Comparison of ENCODE assay signal across 8 cellular contexts in the genomic region with DNA sequence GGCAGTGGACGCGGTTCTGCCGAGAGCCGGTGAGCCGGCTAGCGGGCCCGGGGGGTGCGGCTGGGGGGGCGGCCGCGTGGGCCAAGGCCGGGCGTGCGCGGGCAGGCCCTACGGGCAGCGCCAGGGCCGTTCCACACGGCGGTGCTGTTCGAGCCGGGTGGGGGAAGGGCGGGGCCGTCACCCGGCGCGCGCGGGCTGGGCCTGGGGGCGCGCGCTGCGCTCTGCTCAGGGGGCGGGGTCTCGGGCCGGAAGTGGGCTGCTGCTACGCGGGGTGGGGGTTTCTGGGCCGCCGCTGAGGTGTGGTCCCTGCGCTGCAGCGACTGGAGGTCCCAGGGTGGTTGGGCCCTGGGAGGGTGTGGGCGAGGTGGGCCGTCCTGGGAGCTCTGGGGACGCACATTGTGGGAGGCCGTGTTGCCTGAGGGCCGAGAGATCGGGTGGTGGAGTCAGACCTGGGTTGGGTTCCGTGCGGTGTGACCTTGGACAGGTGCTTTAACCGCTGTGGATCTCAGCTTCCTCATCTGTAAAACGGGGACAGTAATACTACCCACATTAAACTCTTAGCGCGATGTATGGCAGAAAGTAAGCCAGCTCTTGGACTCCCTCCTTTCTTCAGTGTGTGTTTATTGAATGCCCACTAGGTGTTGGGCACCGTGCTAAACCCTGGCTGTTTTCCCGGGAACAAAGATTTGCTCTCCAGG. TPM values are rescaled to one million over a fixed set of nuclear protein-coding genes. Genes with fewer than 3 reads are reported as not detected.
A peak's percentile ranks its signal among the peaks of the same experiment; 100 is the strongest.
DNase-seq lines count a peak whose midpoint lies in the region; ATAC-seq and TF ChIP-seq lines count a peak whose summit lies in the region.

No MANE protein-coding gene starts in this region.

- no peak for TF ChIP-seq POLR2A in esophagus muscularis mucosa (IDR thresholded peaks at IDR 0.05; ENCODE audit: low read depth)

- TF ChIP-seq CTCF in esophagus muscularis mucosa (IDR thresholded peaks at IDR 0.05), result no peak
- no peak for TF ChIP-seq CTCF in nephron progenitor cell (IDR thresholded peaks at IDR 0.05)

- WGBS in esophagus muscularis mucosa, result 1% methylated on average over 15 of the region's 56 CpGs

- peaks cover 0 to 22% (median 12%) of the 10 kb centered on the region in 11 experiments; a peak in 12 of 22 replicates for H3K36me3 ChIP-seq in BLaER1 treated with 17β-estradiol and CSF1 and Interleukin-3, amounts not matched to agents 10 nM and 100 nM
- H3K36me3 ChIP-seq in esophagus muscularis mucosa, result no peaks in the 10 kb centered on the region

- peaks cover 37% of the 10 kb centered on the region for H3K4me1 Mint-ChIP-seq in nephron progenitor cell

- H3K4me3 Mint-ChIP-seq in nephron progenitor cell, result peak overlapping the region; percentile 90

- peaks cover 8% of the 10 kb centered on the region for H3K27me3 Mint-ChIP-seq in nephron progenitor cell (ENCODE audit: low read depth, poor library complexity)

- peak overlapping the region; percentile 89 to 96 (median 91) for H3K27ac ChIP-seq in BLaER1 treated with 17β-estradiol and CSF1 and Interleukin-3, amounts not matched to agents 10 nM and 100 nM
- H3K27ac ChIP-seq in esophagus muscularis mucosa (replicated peaks in 1 of 4) (peak overlapping the region; percentile 91 to 98 (median 96)), substantia nigra (ENCODE audit: low read depth, low read length, poor library complexity, severe bottlenecking) (peak overlapping the region; percentile 87)

- intact Hi-C loops in esophagus muscularis mucosa (cut with DNase I), result no loop called here

- H3K4me2 ChIP-seq in BLaER1 treated with 17β-estradiol and CSF1 and Interleukin-3, amounts not matched to agents 10 nM and 100 nM, result peak overlapping the region; percentile 81 to 98 (median 93)

- H3K27ac Mint-ChIP-seq in nephron progenitor cell, result peak overlapping the region; percentile 61

- peak overlapping the region; percentile 89 to 97 (median 92) for H3K9ac ChIP-seq in BLaER1 treated with 17β-estradiol and CSF1 and Interleukin-3, amounts not matched to agents 10 nM and 100 nM

- H3K36me3 Mint-ChIP-seq in nephron progenitor cell (ENCODE audit: low read depth), result peaks cover 8% of the 10 kb centered on the region

- peak overlapping the region; percentile 68 to 96 (median 90) for H3K4me3 ChIP-seq in BLaER1 treated with 17β-estradiol and CSF1 and Interleukin-3, amounts not matched to agents 10 nM and 100 nM
- H3K4me3 ChIP-seq in esophagus muscularis mucosa, result peak overlapping the region; percentile 76 to 94 (median 82)

- no peak for TF ChIP-seq EP300 in esophagus muscularis mucosa (IDR thresholded peaks at IDR 0.05)

- peak; percentile 74 for ATAC-seq in GM19023 (IDR thresholded peaks at IDR 0.05; ENCODE audit: unreplicated experiment)
- ATAC-seq in HG03159 (IDR thresholded peaks at IDR 0.05; ENCODE audit: unreplicated experiment), result peak; percentile 69

- H3K4me1 ChIP-seq in BLaER1 treated with 17β-estradiol and CSF1 and Interleukin-3, amounts not matched to agents 10 nM and 100 nM, result peaks cover 40 to 50% (median 46%) of the 10 kb centered on the region in 10 experiments
- peaks cover 32 to 54% (median 52%) of the 10 kb centered on the region in 4 donors for H3K4me1 ChIP-seq in esophagus muscularis mucosa

- no peaks in the 10 kb centered on the region for H3K9me3 ChIP-seq in BLaER1 treated with 17β-estradiol and CSF1 and Interleukin-3, amounts not matched to agents 10 nM and 100 nM (replicated peaks in 1 of 11)
- H3K9me3 ChIP-seq in esophagus muscularis mucosa, result no peaks in the 10 kb centered on the region

- H4K20me1 ChIP-seq in BLaER1 treated with 17β-estradiol and CSF1 and Interleukin-3, amounts not matched to agents 10 nM and 100 nM, result peaks cover 49 to 52% (median 51%) of the 10 kb centered on the region in 11 experiments

- DNase-seq in NCI-H526 (lab: John Stamatoyannopoulos, UW), result peak; percentile 64 to 94
- peak; percentile 75 for DNase-seq in activated CD8-positive, alpha-beta memory T cell treated with anti-CD3 and anti-CD28 coated beads, Interleukin-2, amount 50 U/mL, for 4 hours
- no peak for DNase-seq in esophagus muscularis mucosa (ENCODE audit: extremely low spot score)
- DNase-seq in nephron progenitor cell, result peak; percentile 94
- peak in 25 of 49 donors; percentile 38 to 92 (median 74) for DNase-seq in substantia nigra (lab: John Stamatoyannopoulos, UW)

- no peaks in the 10 kb centered on the region for H3K27me3 ChIP-seq in BLaER1 treated with 17β-estradiol and CSF1 and Interleukin-3, amounts not matched to agents 10 nM and 100 nM
- H3K27me3 ChIP-seq in esophagus muscularis mucosa, result no peaks in the 10 kb centered on the region

- no peaks in the 10 kb centered on the region for H3K9me3 Mint-ChIP-seq in nephron progenitor cell

RNA-seq across cellular contexts. Expression of a gene that starts 0.4 kb away (rescaled TPM):
- total RNA-seq in esophagus muscularis mucosa, result 100 to 1,000 TPM; 124 to 167 (median 143) TPM

RNA-seq across cellular contexts. Expression of a gene that starts 38.6 kb away (rescaled TPM):
- under 1 TPM in 2 of 4 donors, not detected in 2; 0.17 to 0.92 TPM for total RNA-seq in esophagus muscularis mucosa

RNA-seq across cellular contexts. Expression of a gene that starts 58.0 kb away (rescaled TPM):
- under 1 TPM; 0.40 to 0.97 (median 0.66) TPM for total RNA-seq in esophagus muscularis mucosa
